20 cellular contexts compared by ENCODE assay signal in the genomic region with DNA sequence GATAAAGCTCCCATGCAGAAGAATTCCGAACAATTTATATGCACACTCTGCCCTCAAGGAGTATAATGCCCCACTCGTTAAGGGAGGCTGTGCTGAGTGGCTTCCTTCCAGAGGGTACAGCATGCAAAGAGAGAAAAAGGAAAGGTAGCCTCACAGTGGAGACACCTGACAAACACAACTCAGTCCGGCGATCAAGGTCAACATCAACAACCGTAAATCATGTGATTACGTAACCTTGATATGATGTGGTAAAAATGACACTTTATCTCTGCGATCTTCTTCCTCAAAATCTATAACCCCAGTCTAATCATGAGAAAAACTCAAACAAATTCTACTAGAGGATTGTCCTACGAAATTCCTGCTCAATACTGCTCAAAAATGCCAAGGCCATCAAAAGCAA.
"Had no signal": no experiment of that assay in that cellular context is flagged by ENCODE, and none has a peak within 500 bp of the region (broad histone marks: within the 10 kb centered on the region; RNA-seq: fewer than 3 reads in every experiment).

No MANE protein-coding gene starts in this region.

- H3K27me3 ChIP-seq: neutrophil, sigmoid colon, stomach, transverse colon had no signal

- H3K9me3 ChIP-seq: heart left ventricle, neutrophil, sigmoid colon, stomach, thoracic aorta, transverse colon had no signal

- H3K4me3 ChIP-seq: coronary artery, heart left ventricle, sigmoid colon, skin epidermis, stomach, thoracic aorta, transverse colon had no signal

- H3K27ac ChIP-seq: coronary artery, heart left ventricle, neutrophil, sigmoid colon, skin epidermis, stomach, thoracic aorta, transverse colon had no signal

- ATAC-seq: heart left ventricle; naive thymus-derived CD4-positive, alpha-beta T cell had no signal

- FAIRE-seq: endothelial cell of umbilical vein, islet of Langerhans had no signal

- H3K36me3 ChIP-seq: heart left ventricle, neutrophil, sigmoid colon, stomach, thoracic aorta, transverse colon had no signal

- DNase-seq: effector CD4-positive, alpha-beta T cell; endodermal cell; foreskin melanocyte; heart left ventricle; hippocampal formation; kidney glomerular epithelial cell; mammary epithelial cell; naive thymus-derived CD4-positive, alpha-beta T cell; sigmoid colon; stimulated activated CD4-positive, alpha-beta T cell treated with anti-CD3 and anti-CD28 coated beads, Interleukin-12 subunit alpha, Interleukin-12 subunit beta, amount 100 ng/mL, for 4 hours; stimulated activated naive CD4-positive, alpha-beta T cell; stomach; substantia nigra; transverse colon had no signal

- H3K4me1 ChIP-seq: sigmoid colon, stomach, transverse colon had no signal
